In the genomic region with DNA sequence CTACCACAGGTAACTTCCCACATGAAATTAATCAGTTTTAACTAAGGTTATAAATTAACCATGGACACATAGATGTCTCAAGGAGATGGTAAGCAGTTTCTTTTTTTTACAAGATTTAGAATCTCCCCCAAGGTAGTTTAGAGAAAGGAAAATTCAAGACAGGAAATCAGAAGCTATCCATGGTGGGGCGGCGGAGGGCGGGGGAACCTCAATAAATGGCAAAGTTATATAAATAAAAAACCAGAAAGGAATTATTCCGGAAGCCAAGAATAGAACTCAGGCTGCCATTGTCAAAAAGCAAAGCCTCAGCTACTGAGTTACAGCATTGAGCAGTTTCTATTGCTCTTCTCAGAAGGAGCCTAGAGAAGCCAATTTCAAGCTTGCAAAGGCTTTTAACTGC, we compare ENCODE assay signal across 1 cellular context.
TF ChIP-seq lines count a peak whose summit lies in the region.

No MANE protein-coding gene starts in this region.

TF ChIP-seq in K562, 482 proteins besides CTCF, POLR2A, EP300 and RAD21 (continued from another document):
- TF ChIP-seq ZNF431 (CRISPR knock-in tag; IDR thresholded peaks at IDR 0.05), result no peak
- no peak for TF ChIP-seq DDX20 (tag; IDR thresholded peaks at IDR 0.05; ENCODE audit: low read depth)
- no peak for TF ChIP-seq NR2F6 (CRISPR knock-in tag; IDR thresholded peaks at IDR 0.05)
- no peak for TF ChIP-seq EWSR1 (IDR thresholded peaks at IDR 0.05; ENCODE audit: borderline replicate concordance, low read depth, partially characterized antibody)
- no peak for TF ChIP-seq BRF1 (IDR thresholded peaks at IDR 0.05; ENCODE audit: borderline replicate concordance, extremely low read depth, insufficient read length)
TF ChIP-seq in K562: peak in this region for 0.
